ENCODE assay signal across 8 cellular contexts in the genomic region with DNA sequence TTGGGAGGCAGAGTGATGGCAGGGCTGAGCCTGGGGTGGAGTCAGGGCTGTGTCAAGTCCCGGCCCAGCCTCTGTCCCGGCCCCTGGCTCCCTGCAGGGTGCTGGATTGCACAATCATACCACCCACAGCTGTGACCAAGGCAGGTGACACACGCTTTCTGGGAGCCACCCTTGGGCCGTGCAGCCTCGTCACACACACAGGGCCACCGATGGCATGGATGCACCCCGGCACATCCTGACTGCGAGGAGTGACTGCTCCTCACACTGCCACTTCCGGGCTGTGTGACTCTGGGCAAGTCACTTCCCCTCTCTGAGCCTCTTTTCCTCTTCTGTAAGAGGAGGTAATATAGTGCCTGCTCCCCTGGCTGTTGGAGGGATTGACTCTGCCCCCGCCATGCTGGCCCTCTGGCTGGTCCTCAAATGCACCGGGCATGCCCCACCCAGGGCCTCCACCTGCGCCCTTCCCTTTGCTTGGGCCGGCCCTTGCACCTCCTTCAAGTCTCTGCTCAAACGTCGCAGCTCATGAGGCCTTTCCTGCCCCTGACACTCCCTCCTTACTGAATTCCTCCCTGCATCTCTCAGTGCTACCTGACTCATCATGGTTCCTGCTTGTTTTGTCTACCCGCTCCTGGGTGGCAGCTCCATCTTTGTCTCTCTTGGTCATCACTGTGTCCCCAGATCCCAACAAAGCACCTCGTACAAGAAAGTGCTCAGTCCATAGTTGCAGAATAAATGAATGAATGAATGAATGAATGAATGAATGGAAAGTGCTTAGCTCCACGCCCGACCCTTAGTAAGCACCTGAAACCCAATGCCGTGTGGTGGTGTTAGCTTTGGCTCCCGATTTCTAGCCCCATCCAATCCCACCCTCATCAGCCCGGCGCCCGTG.
DNase-seq lines count a peak whose midpoint lies in the region; ATAC-seq, FAIRE-seq and TF ChIP-seq lines count a peak whose summit lies in the region.

No MANE protein-coding gene starts in this region.

- no peaks in the 10 kb centered on the region for H3K9me1 ChIP-seq in endothelial cell of umbilical vein (replicated peaks; ENCODE audit: control insufficient read depth, extremely low read depth, insufficient read depth, low read length)

- no peak for DNase-seq in CD4-positive, alpha-beta T cell
- peak; percentile 71 for DNase-seq in NCI-H345 (lab: John Stamatoyannopoulos, UW)
- DNase-seq in endothelial cell of umbilical vein (ENCODE audit: low read depth, low spot score): no peak
- no peak for DNase-seq in omental fat pad (ENCODE audit: low spot score)
- no peak for DNase-seq in NCI-H1092 (lab: John Stamatoyannopoulos, UW)
- DNase-seq in COR-L47 (lab: John Stamatoyannopoulos, UW): no peak
- no peak for DNase-seq in NOMO-1 treated with dmso at 0.1 percent for 144 hours (lab: John Stamatoyannopoulos, UW; ENCODE audit: unreplicated experiment)

- no peaks in the 10 kb centered on the region for H3K9me3 Mint-ChIP-seq in CD4-positive, alpha-beta T cell

- no peaks in the 10 kb centered on the region for H3K9me3 ChIP-seq in CD4-positive, alpha-beta T cell (ENCODE audit: control insufficient read depth, low read length)
- no peaks in the 10 kb centered on the region for H3K9me3 ChIP-seq in endothelial cell of umbilical vein (replicated peaks; ENCODE audit: control insufficient read depth, insufficient read depth, low read length)

- ATAC-seq in CD4-positive, alpha-beta T cell (ENCODE audit: poor library complexity): peak; percentile 37
- ATAC-seq in omental fat pad (ENCODE audit: low FRiP score) (peak; percentile 33), GM21786 (IDR thresholded peaks at IDR 0.05; ENCODE audit: unreplicated experiment) (no peak)

- H3K27ac Mint-ChIP-seq in CD4-positive, alpha-beta T cell: no peak overlapping the region

- intact Hi-C loops in CD4-positive, alpha-beta T cell (cut with DNase I, micrococcal nuclease): no loop called here
- intact Hi-C loops in endothelial cell of umbilical vein (cut with micrococcal nuclease): no loop called here

- no peaks in the 10 kb centered on the region for H3K36me3 ChIP-seq in endothelial cell of umbilical vein (ENCODE audit: control insufficient read depth in 2 of 2, extremely low read depth in 1 of 2, insufficient read depth in 2 of 2, low read length in 2 of 2)

- POLR2A ChIA-PET in CD4-positive, alpha-beta T cell (lab: Charles Lee): interaction anchor here (0.6 kb wide), 1 partner anchor 29 kb away, joined by 3 read pairs; no protein-coding TSS in a partner anchor
- POLR2A ChIA-PET in endothelial cell of umbilical vein (lab: Charles Lee): no interaction called here

- H2AFZ ChIP-seq in endothelial cell of umbilical vein (ENCODE audit: low read depth, low read length): peak overlapping the region; percentile 80

- no peaks in the 10 kb centered on the region for H3K27me3 ChIP-seq in CD4-positive, alpha-beta T cell (ENCODE audit: control insufficient read depth, insufficient read depth, low read length)
- H3K27me3 ChIP-seq in endothelial cell of umbilical vein (ENCODE audit: control insufficient read depth in 2 of 2, insufficient read depth in 2 of 2, low read length in 2 of 2): no peaks in the 10 kb centered on the region

- TF ChIP-seq CTCF in CD4-positive, alpha-beta T cell (IDR thresholded peaks at IDR 0.05): no peak
- TF ChIP-seq CTCF in endothelial cell of umbilical vein (IDR thresholded peaks at IDR 0.05; ENCODE audit: extremely low read depth in 1 of 2, insufficient read depth in 1 of 2, low read depth in 1 of 2, low read length in 2 of 2) (no peak), omental fat pad (IDR thresholded peaks at IDR 0.05) (no peak)

- FAIRE-seq in endothelial cell of umbilical vein (lab: Jason Lieb, UNC): no peak

- no peak overlapping the region for H3K4me3 Mint-ChIP-seq in CD4-positive, alpha-beta T cell

- H3K79me2 ChIP-seq in endothelial cell of umbilical vein (ENCODE audit: control insufficient read depth, insufficient read depth, low read length): no peaks in the 10 kb centered on the region

- H3K27me3 Mint-ChIP-seq in CD4-positive, alpha-beta T cell: no peaks in the 10 kb centered on the region

- CTCF ChIA-PET in CD4-positive, alpha-beta T cell (lab: Charles Lee): no interaction called here
- CTCF ChIA-PET in endothelial cell of umbilical vein (lab: Charles Lee): interaction anchor here (0.5 to 2.2 kb wide), 7 partner anchors 9 to 341 kb away, joined by 3 to 7 read pairs (median 3); no protein-coding TSS in a partner anchor

- H3K36me3 Mint-ChIP-seq in CD4-positive, alpha-beta T cell (ENCODE audit: low read depth): no peaks in the 10 kb centered on the region

- H3K9ac ChIP-seq in endothelial cell of umbilical vein (replicated peaks; ENCODE audit: extremely low read depth, insufficient read depth, low read length): no peak overlapping the region

- no peak overlapping the region for H3K27ac ChIP-seq in CD4-positive, alpha-beta T cell (ENCODE audit: low read depth, low read length)
- no peak overlapping the region for H3K27ac ChIP-seq in endothelial cell of umbilical vein (ENCODE audit: insufficient read depth, low read depth, low read length)

- H3K4me1 Mint-ChIP-seq in CD4-positive, alpha-beta T cell (ENCODE audit: low read depth): no peaks in the 10 kb centered on the region

- H3K4me3 ChIP-seq in endothelial cell of umbilical vein (replicated peaks in 1 of 3; ENCODE audit: insufficient read depth in 1 of 3, low read depth in 1 of 3, low read length in 3 of 3): no peak overlapping the region

- H4K20me1 ChIP-seq in endothelial cell of umbilical vein (replicated peaks; ENCODE audit: control insufficient read depth, extremely low read depth, insufficient read depth, low read length): no peaks in the 10 kb centered on the region

- BruUV-seq in endothelial cell of umbilical vein (replicated peaks; lab: Mats Ljungman, UMichigan): no TSS peak

- no peak overlapping the region for H3K4me2 ChIP-seq in endothelial cell of umbilical vein (ENCODE audit: insufficient read depth, low read length)

- dilution Hi-C loops in endothelial cell of umbilical vein (cut with MboI; ENCODE audit: extremely low pct_ligation_motif_present, low sequenced_read_pairs): no loop called here

- TF ChIP-seq POLR2A in endothelial cell of umbilical vein (IDR thresholded peaks at IDR 0.05; ENCODE audit: low read depth, low read length): no peak

- peaks cover 28% of the 10 kb centered on the region for H3K4me1 ChIP-seq in endothelial cell of umbilical vein (ENCODE audit: control insufficient read depth, extremely low read depth, insufficient read depth, low read length)

TF ChIP-seq in endothelial cell of umbilical vein, 7 proteins besides CTCF, POLR2A, EP300 and RAD21:
- TF ChIP-seq, protein P1, sequence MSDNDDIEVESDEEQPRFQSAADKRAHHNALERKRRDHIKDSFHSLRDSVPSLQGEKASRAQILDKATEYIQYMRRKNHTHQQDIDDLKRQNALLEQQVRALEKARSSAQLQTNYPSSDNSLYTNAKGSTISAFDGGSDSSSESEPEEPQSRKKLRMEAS (IDR thresholded peaks at IDR 0.05; ENCODE audit: insufficient read depth, insufficient read length): no peak
- TF ChIP-seq MYC (IDR thresholded peaks at IDR 0.05; ENCODE audit: low read depth, low read length) (no peak), POLR2AphosphoS5 (IDR thresholded peaks at IDR 0.05; ENCODE audit: insufficient read depth, low read depth, low read length) (no peak), JUN (IDR thresholded peaks at IDR 0.05; ENCODE audit: borderline replicate concordance, insufficient read depth, insufficient read length, low read depth) (no peak), EZH2 (IDR thresholded peaks at IDR 0.05; ENCODE audit: borderline replicate concordance, low read depth, low read length, severe bottlenecking) (no peak), GATA2 (IDR thresholded peaks at IDR 0.05; ENCODE audit: insufficient read depth, insufficient read length, low read depth, low read length) (no peak), FOS (IDR thresholded peaks at IDR 0.05; ENCODE audit: borderline replicate concordance, insufficient read depth, low read length) (no peak)
